ENCODE assay signal across 1 cellular context in genomic region chr2:232368311-232368731, GRCh38.
A peak's percentile ranks its signal among the peaks of the same experiment; 100 is the strongest.
TF ChIP-seq lines count a peak whose summit lies in the region.

No MANE protein-coding gene starts in this region.

TF ChIP-seq in HepG2, 621 proteins besides CTCF, POLR2A, EP300 and RAD21:
- no peak for TF ChIP-seq NONO (IDR thresholded peaks at IDR 0.05)
- 0 out of 2 replicates have a peak, but pooled peaks have one; percentile 30 for TF ChIP-seq NONO (CRISPR knock-in tag; conservative IDR thresholded peaks at IDR 0.05)
- TF ChIP-seq HNRNPL (IDR thresholded peaks at IDR 0.05; ENCODE audit: low read depth, low read length) = no peak
- TF ChIP-seq ZFP91 (CRISPR knock-in tag; IDR thresholded peaks at IDR 0.05; ENCODE audit: borderline replicate concordance) = 0 out of 2 replicates have a peak, but pooled peaks have one; percentile 20
- 0 out of 2 replicates have a peak, but pooled peaks have one; percentile 45 for TF ChIP-seq ZNF616 (CRISPR knock-in tag; IDR thresholded peaks at IDR 0.05; ENCODE audit: low read depth)
- TF ChIP-seq ZNF687 (CRISPR knock-in tag; IDR thresholded peaks at IDR 0.05) = peak; percentile 43
- no peak for TF ChIP-seq ZNF180 (CRISPR knock-in tag; IDR thresholded peaks at IDR 0.05; ENCODE audit: borderline replicate concordance, low read depth)
- TF ChIP-seq MAX (IDR thresholded peaks at IDR 0.05) = peak; percentile 27; the same call in 1 of the 2 replicates
- no peak; the same call in 1 of the 2 replicates for TF ChIP-seq USF2 (IDR thresholded peaks at IDR 0.05; ENCODE audit: low read depth, low read length)
- 0 out of 2 replicates have a peak, but pooled peaks have one; percentile 37 for TF ChIP-seq USF2 (CRISPR knock-in tag; IDR thresholded peaks at IDR 0.05; ENCODE audit: borderline replicate concordance)
- no peak for TF ChIP-seq POGZ (CRISPR knock-in tag; IDR thresholded peaks at IDR 0.05)
- TF ChIP-seq ARNTL (CRISPR knock-in tag; IDR thresholded peaks at IDR 0.05) = 0 out of 2 replicates have a peak, but pooled peaks have one; percentile 3
- peak; percentile 4; the same call in 1 of the 2 replicates for TF ChIP-seq SALL1 (CRISPR knock-in tag; IDR thresholded peaks at IDR 0.05)
